Comparison of ENCODE assay signal across 13 cellular contexts in genomic region chr19:655691-656090, GRCh38. TPM values are rescaled to one million over a fixed set of nuclear protein-coding genes. Genes with fewer than 3 reads are reported as not detected.
DNase-seq lines count a peak whose midpoint lies in the region.
"Had no signal": no experiment of that assay in that cellular context is flagged by ENCODE, and none has a peak within 500 bp of the region (broad histone marks: within the 10 kb centered on the region; RNA-seq: fewer than 3 reads in every experiment).

No MANE protein-coding gene starts in this region.

- no peaks in the 10 kb centered on the region for H3K9me3 ChIP-seq in neuronal stem cell (replicated peaks in 1 of 2; ENCODE audit: control insufficient read depth in 2 of 2, insufficient read depth in 1 of 2, low read depth in 1 of 2, low read length in 2 of 2)
- H3K9me3 ChIP-seq: A549, gastroesophageal sphincter, tibial nerve had no signal

- H3K4me3 Mint-ChIP-seq in activated T-cell treated with anti-CD3 and anti-CD28 coated beads, Interleukin-2, amount 50 U/mL, for 24 hours: no peak overlapping the region

- peak overlapping the region; percentile 79 for H3K27ac Mint-ChIP-seq in activated T-cell treated with anti-CD3 and anti-CD28 coated beads, Interleukin-2, amount 50 U/mL, for 24 hours

- peak overlapping the region; percentile 22 for H3K27ac ChIP-seq in neuronal stem cell (replicated peaks; ENCODE audit: low read length)
- H3K27ac ChIP-seq: A549, gastroesophageal sphincter had no signal

- no peak overlapping the region for H2AFZ ChIP-seq in neuronal stem cell (ENCODE audit: low read length)

- no peak overlapping the region for H4K91ac ChIP-seq in neuronal stem cell (ENCODE audit: low read depth, low read length, poor library complexity)

- no peak overlapping the region for H2BK15ac ChIP-seq in neuronal stem cell (ENCODE audit: low read length)

- no peak overlapping the region for H4K8ac ChIP-seq in neuronal stem cell (ENCODE audit: low read depth, low read length)

- no peak overlapping the region for H3K18ac ChIP-seq in neuronal stem cell (ENCODE audit: low read length)

- H3K4me1 ChIP-seq in neuronal stem cell (ENCODE audit: control insufficient read depth in 2 of 2, insufficient read depth in 1 of 2, low read depth in 1 of 2, low read length in 2 of 2): no peaks in the 10 kb centered on the region

- H3K36me3 Mint-ChIP-seq in activated T-cell treated with anti-CD3 and anti-CD28 coated beads, Interleukin-2, amount 50 U/mL, for 24 hours (ENCODE audit: low read depth): peaks cover 80% of the 10 kb centered on the region
- H3K36me3 Mint-ChIP-seq: naive B cell had no signal

- no peaks in the 10 kb centered on the region for H3K9me3 Mint-ChIP-seq in activated T-cell treated with anti-CD3 and anti-CD28 coated beads, Interleukin-2, amount 50 U/mL, for 24 hours
- H3K9me3 Mint-ChIP-seq: naive B cell had no signal

- H3K27me3 Mint-ChIP-seq in activated T-cell treated with anti-CD3 and anti-CD28 coated beads, Interleukin-2, amount 50 U/mL, for 24 hours: no peaks in the 10 kb centered on the region
- H3K27me3 Mint-ChIP-seq: naive B cell had no signal

- H2AK5ac ChIP-seq in neuronal stem cell (ENCODE audit: low read depth, low read length): no peak overlapping the region

- H3K4me3 ChIP-seq in neuronal stem cell (ENCODE audit: low read length in 2 of 2): no peak overlapping the region
- H3K4me3 ChIP-seq: A549, gastroesophageal sphincter, tibial nerve had no signal

- peak overlapping the region; percentile 75 for H3K14ac ChIP-seq in neuronal stem cell (ENCODE audit: low read length)

- no peak overlapping the region for H2BK5ac ChIP-seq in neuronal stem cell (ENCODE audit: low read length)

- peak overlapping the region; percentile 12 for H3K9ac ChIP-seq in neuronal stem cell (ENCODE audit: low read depth, low read length, poor library complexity)

- peaks cover 56% of the 10 kb centered on the region for H3K4me1 Mint-ChIP-seq in activated T-cell treated with anti-CD3 and anti-CD28 coated beads, Interleukin-2, amount 50 U/mL, for 24 hours (ENCODE audit: low read depth)

- no peak for DNase-seq in activated T-cell treated with anti-CD3 and anti-CD28 coated beads, Interleukin-2, amount 50 U/mL, for 24 hours
- no peak for DNase-seq in activated T-cell treated with anti-CD3 and anti-CD28 coated beads, Interleukin-2, amount 50 U/mL, for 1 hour
- DNase-seq in neuronal stem cell (ENCODE audit: low spot score): no peak
- no peak for DNase-seq in stimulated activated naive CD4-positive, alpha-beta T cell treated with Interleukin-2 at 50 U/mL for 16 hours (lab: John Stamatoyannopoulos, UW)
- DNase-seq: effector CD8-positive, alpha-beta T cell; KG1; naive B cell; NCI-H1930; NCI-H82; SHP77 had no signal

- peak overlapping the region; percentile 17 for H3K23ac ChIP-seq in neuronal stem cell (ENCODE audit: low read depth, low read length, poor library complexity)

- H2BK120ac ChIP-seq in neuronal stem cell (ENCODE audit: low read depth, low read length): no peak overlapping the region

- no peak overlapping the region for H2BK12ac ChIP-seq in neuronal stem cell (ENCODE audit: low read length)

- no peaks in the 10 kb centered on the region for H3K27me3 ChIP-seq in neuronal stem cell (ENCODE audit: control insufficient read depth in 3 of 3, insufficient read depth in 3 of 3, low read depth in 1 of 3, low read length in 3 of 3)
- H3K27me3 ChIP-seq: gastroesophageal sphincter, tibial nerve had no signal

- WGBS in neuronal stem cell (ENCODE audit: extremely low coverage in 2 of 2, insufficient read length in 2 of 2, insufficient replicate concordance in 1 of 2), 2 donors: no CpG with 5 or more reads among the region's 17 CpGs

- H3K36me3 ChIP-seq in neuronal stem cell (replicated peaks in 1 of 2; ENCODE audit: control insufficient read depth in 2 of 2, insufficient read depth in 2 of 2, low read length in 2 of 2): peaks cover 7 to 58% of the 10 kb centered on the region in 2 donors

- peaks cover 69% of the 10 kb centered on the region for H3K79me1 ChIP-seq in neuronal stem cell (ENCODE audit: low read depth, low read length)

- H3K4me2 ChIP-seq in neuronal stem cell (ENCODE audit: insufficient read depth, low read length, poor library complexity, severe bottlenecking): no peak overlapping the region
- H3K4me2 ChIP-seq: A549 had no signal

- H3K4ac ChIP-seq in neuronal stem cell (ENCODE audit: low read length): no peak overlapping the region

RNA-seq across cellular contexts. Expression of gene RNF126, which starts 7.3 kb away (rescaled TPM):
- polyA plus RNA-seq in neuronal stem cell (2013, experiment 1 of 2): 59.4 TPM
- polyA plus RNA-seq in neuronal stem cell (2013, experiment 2 of 2): 57.6 TPM

RNA-seq across cellular contexts. Expression of gene FGF22, which starts 16.0 kb away (rescaled TPM):
- 0.78 TPM for polyA plus RNA-seq in neuronal stem cell (2013, experiment 1 of 2)
- 0.66 TPM for polyA plus RNA-seq in neuronal stem cell (2013, experiment 2 of 2)

RNA-seq across cellular contexts. Expression of gene FSTL3, which starts 20.5 kb away (rescaled TPM):
- polyA plus RNA-seq in neuronal stem cell (2013, experiment 1 of 2): 6.2 TPM
- 6.2 TPM for polyA plus RNA-seq in neuronal stem cell (2013, experiment 2 of 2)

RNA-seq across cellular contexts. Expression of gene POLRMT, which starts 22.4 kb away (rescaled TPM):
- polyA plus RNA-seq in neuronal stem cell (2013, experiment 1 of 2): 50.0 TPM
- 45.6 TPM for polyA plus RNA-seq in neuronal stem cell (2013, experiment 2 of 2)

RNA-seq across cellular contexts. Expression of gene PRSS57, which starts 39.6 kb away (rescaled TPM):
- 0.03 TPM for polyA plus RNA-seq in neuronal stem cell (2013, experiment 1 of 2)
- polyA plus RNA-seq in neuronal stem cell (2013, experiment 2 of 2): 0.06 TPM
